Comparison of ENCODE assay signal across 8 cellular contexts in the genomic region with DNA sequence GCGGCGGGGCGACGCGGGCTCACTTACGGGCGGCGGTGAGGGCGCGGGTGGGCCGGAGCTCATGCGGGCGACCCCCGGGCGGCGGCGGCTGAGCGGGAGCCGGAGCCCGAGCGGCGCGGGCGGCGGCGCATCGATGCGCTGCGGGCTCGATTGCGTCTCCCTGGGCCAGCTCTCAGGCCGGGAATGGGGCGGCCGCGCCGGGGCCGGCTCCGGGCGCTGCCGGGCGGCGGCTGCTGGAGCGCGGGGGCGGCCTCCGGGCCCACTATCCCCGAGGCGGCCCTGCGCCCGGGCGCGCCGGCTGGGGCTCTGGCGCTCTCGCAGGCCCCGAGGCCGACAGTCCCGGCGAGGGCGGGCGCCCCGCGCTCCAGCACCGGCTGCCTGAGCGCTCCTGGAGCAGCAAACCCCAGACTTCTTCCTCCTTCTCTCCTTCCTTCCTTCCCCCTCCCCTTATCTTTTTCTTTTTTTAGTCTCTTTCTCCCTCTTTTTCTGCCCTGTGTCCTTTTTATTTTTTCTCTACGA. TPM values are rescaled to one million over a fixed set of nuclear protein-coding genes. Genes with fewer than 3 reads are reported as not detected.
DNase-seq lines count a peak whose midpoint lies in the region; ATAC-seq and TF ChIP-seq lines count a peak whose summit lies in the region.

No MANE protein-coding gene starts in this region.

- no peaks in the 10 kb centered on the region for H3K36me3 ChIP-seq in Panc1 (ENCODE audit: control insufficient read depth, insufficient read depth, low read length)
- H3K36me3 ChIP-seq in skeletal muscle tissue (ENCODE audit: control insufficient read depth in 3 of 3, insufficient read depth in 3 of 3, low read length in 3 of 3) = no peaks in the 10 kb centered on the region

- H3K4me3 Mint-ChIP-seq in central memory CD8-positive, alpha-beta T cell = peak overlapping the region; percentile 94

- no TSS peak for BruUV-seq in Panc1 (replicated peaks; lab: Mats Ljungman, UMichigan)

- intact Hi-C loops in Panc1 (cut with micrococcal nuclease; ENCODE audit: unreplicated experiment) = no loop called here

- POLR2A ChIA-PET in Panc1 (lab: Charles Lee) = no interaction called here

- no peaks in the 10 kb centered on the region for H3K9me3 ChIP-seq in Panc1 (ENCODE audit: control insufficient read depth, insufficient read depth, low read depth, low read length)
- H3K9me3 ChIP-seq in skeletal muscle tissue (ENCODE audit: control insufficient read depth in 3 of 3, low read length in 3 of 3) = no peaks in the 10 kb centered on the region

- no peaks in the 10 kb centered on the region for H3K9me3 Mint-ChIP-seq in central memory CD8-positive, alpha-beta T cell

- H3K4me1 ChIP-seq in Panc1 (ENCODE audit: control insufficient read depth, insufficient read depth, low read length) (no peaks in the 10 kb centered on the region), skeletal muscle tissue (ENCODE audit: control insufficient read depth in 3 of 3, insufficient read depth in 3 of 3, low read length in 3 of 3) (peaks cover 16 to 28% (median 17%) of the 10 kb centered on the region in 3 donors)

- H3K36me3 Mint-ChIP-seq in central memory CD8-positive, alpha-beta T cell (ENCODE audit: insufficient read depth) = peaks cover 12% of the 10 kb centered on the region

- H3K4me1 Mint-ChIP-seq in central memory CD8-positive, alpha-beta T cell = peaks cover 50% of the 10 kb centered on the region

- H3K27ac ChIP-seq in Panc1 (ENCODE audit: low read length) = no peak overlapping the region
- H3K27ac ChIP-seq in skeletal muscle tissue (ENCODE audit: low read depth, low read length) = peak overlapping the region; percentile 72

- H3K27me3 Mint-ChIP-seq in central memory CD8-positive, alpha-beta T cell = peaks cover 84% of the 10 kb centered on the region

- H3K27ac Mint-ChIP-seq in central memory CD8-positive, alpha-beta T cell (ENCODE audit: low read depth) = peak overlapping the region; percentile 80

- ATAC-seq in Panc1 = peak; percentile 31
- ATAC-seq in central memory CD8-positive, alpha-beta T cell (replicated peaks; ENCODE audit: extremely low read depth, poor library complexity, severe bottlenecking) = no peak
- ATAC-seq in GM21423 (IDR thresholded peaks at IDR 0.05; ENCODE audit: unreplicated experiment) = no peak

- peak overlapping the region; percentile 47 to 52 for H3K4me3 ChIP-seq in Panc1 (ENCODE audit: low read depth in 2 of 2, low read length in 2 of 2)
- peak overlapping the region; percentile 69 to 78 (median 74) for H3K4me3 ChIP-seq in skeletal muscle tissue (ENCODE audit: low read length in 3 of 3)

- in situ Hi-C loops in Panc1 (cut with HindIII; ENCODE audit: low pct_unique_long_range_greater_than_20kb, low sequenced_read_pairs) = no loop called here

- peak overlapping the region; percentile 68 to 76 (median 70) for H3K9ac ChIP-seq in skeletal muscle tissue (ENCODE audit: low read depth in 1 of 3, low read length in 3 of 3)

- H3K27me3 ChIP-seq in Panc1 (ENCODE audit: control insufficient read depth, insufficient read depth, low read length) = peaks cover 2% of the 10 kb centered on the region; the same call in 1 of the 2 replicates
- peaks cover 20 to 51% (median 42%) of the 10 kb centered on the region in 3 donors for H3K27me3 ChIP-seq in skeletal muscle tissue (ENCODE audit: control insufficient read depth in 3 of 3, insufficient read depth in 3 of 3, low read length in 3 of 3)

- CTCF ChIA-PET in Panc1 (lab: Charles Lee) = no interaction called here

- DNase-seq in GM20000 (ENCODE audit: low spot score) (peak; percentile 55), Panc1 (ENCODE audit: low read depth, low spot score) (no peak), iris pigment epithelial cell (ENCODE audit: low read depth) (peak; percentile 65), COLO829 (ENCODE audit: low spot score) (no peak)
- no peak for DNase-seq in central memory CD8-positive, alpha-beta T cell (ENCODE audit: low spot score in 2 of 2)
- DNase-seq in stimulated activated CD8-positive, alpha-beta memory T cell treated with anti-CD3 and anti-CD28 coated beads, Interleukin-4, amount 100 ng/mL, for 48 hours = no peak

- TF ChIP-seq CTCF in GM20000 (IDR thresholded peaks at IDR 0.05; ENCODE audit: extremely low read depth, missing control alignments) = no peak
- TF ChIP-seq CTCF in Panc1 (IDR thresholded peaks at IDR 0.05) = no peak

RNA-seq across cellular contexts. Expression of gene TSHZ3, which starts 1.5 kb away (rescaled TPM):
- total RNA-seq in Panc1 (2021; ENCODE audit: unreplicated experiment) (7.8 TPM), skeletal muscle tissue (6.3 TPM)
- 11.6 TPM for polyA plus RNA-seq in Panc1 (2012; ENCODE audit: insufficient read length)

Comparison
In these comparisons a context has a peak if more than half of its experiments do, and no peak if none do; other contexts are left out.
1. DNase-seq: peak in GM20000 (single experiment) and iris pigment epithelial cell (single experiment); none in Panc1 (single experiment), central memory CD8-positive, alpha-beta T cell (0 of 2), stimulated activated CD8-positive, alpha-beta memory T cell treated with anti-CD3 and anti-CD28 coated beads, Interleukin-4, amount 100 ng/mL, for 48 hours (single experiment) and COLO829 (single experiment).